ENCODE assay signal across 1 cellular context in the genomic region with DNA sequence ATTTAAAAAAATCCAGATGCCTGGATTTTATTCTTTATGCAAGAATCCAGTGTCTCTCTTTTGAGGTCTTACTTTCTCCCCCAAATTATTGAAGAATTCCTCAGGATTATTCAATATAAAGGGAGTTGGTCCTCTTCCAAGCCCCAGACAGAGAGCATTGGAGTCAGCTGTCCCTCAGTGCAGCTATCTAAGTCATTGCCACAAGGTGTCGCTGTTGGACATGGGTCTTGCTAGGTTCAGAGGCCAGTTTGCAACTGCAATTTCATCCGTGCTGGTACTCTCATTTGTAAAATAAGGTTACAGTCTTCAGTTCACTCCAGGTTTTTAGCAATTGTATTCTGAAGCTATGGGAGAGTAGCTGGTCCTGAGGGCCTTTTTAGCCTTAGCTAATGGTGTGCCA.
TF ChIP-seq lines count a peak whose summit lies in the region.

No MANE protein-coding gene starts in this region.

TF ChIP-seq in A549, 52 proteins besides CTCF, POLR2A, EP300 and RAD21 (continued from another document):
- TF ChIP-seq HMGXB4 (CRISPR knock-in tag; IDR thresholded peaks at IDR 0.05; ENCODE audit: borderline replicate concordance) = no peak
- TF ChIP-seq SREBF2 (IDR thresholded peaks at IDR 0.05) = no peak
- TF ChIP-seq, protein P1, sequence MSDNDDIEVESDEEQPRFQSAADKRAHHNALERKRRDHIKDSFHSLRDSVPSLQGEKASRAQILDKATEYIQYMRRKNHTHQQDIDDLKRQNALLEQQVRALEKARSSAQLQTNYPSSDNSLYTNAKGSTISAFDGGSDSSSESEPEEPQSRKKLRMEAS (IDR thresholded peaks at IDR 0.05) = no peak
- TF ChIP-seq NFE2L2 (conservative IDR thresholded peaks at IDR 0.05; ENCODE audit: low read length) = no peak
- TF ChIP-seq ZNF302 (CRISPR knock-in tag; IDR thresholded peaks at IDR 0.05) = no peak
- no peak for TF ChIP-seq RNF2 (IDR thresholded peaks at IDR 0.05; ENCODE audit: borderline replicate concordance, low read depth)
- TF ChIP-seq GATA3 (IDR thresholded peaks at IDR 0.05; ENCODE audit: borderline replicate concordance) = no peak
- no peak for TF ChIP-seq NPAS2 (CRISPR knock-in tag; IDR thresholded peaks at IDR 0.05; ENCODE audit: borderline replicate concordance)
